Comparison of ENCODE assay signal across 11 cellular contexts in the genomic region with DNA sequence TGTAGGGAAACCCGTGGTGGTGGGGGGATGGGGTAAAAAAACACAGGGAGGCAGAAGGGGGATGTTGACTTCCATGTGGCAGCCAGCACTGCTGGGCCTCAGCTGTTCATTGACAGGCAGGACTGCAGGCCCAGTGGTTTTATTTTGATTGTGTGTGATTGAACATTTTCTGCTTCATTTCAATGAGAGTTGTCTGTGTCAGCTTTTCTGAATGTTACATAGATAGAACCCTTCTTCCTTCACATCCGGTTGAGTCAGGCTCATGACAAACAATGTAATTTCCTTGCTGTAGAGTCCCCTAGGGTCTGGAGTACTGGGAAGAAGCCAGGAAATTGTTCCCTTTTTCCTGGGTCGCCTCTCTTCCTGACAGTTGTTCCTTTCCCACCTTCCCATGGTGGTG. TPM values are rescaled to one million over a fixed set of nuclear protein-coding genes. Genes with fewer than 3 reads are reported as not detected.
A peak's percentile ranks its signal among the peaks of the same experiment; 100 is the strongest.
DNase-seq lines count a peak whose midpoint lies in the region; ATAC-seq, FAIRE-seq and TF ChIP-seq lines count a peak whose summit lies in the region.
"Had no signal": no experiment of that assay in that cellular context is flagged by ENCODE, and none has a peak within 500 bp of the region (broad histone marks: within the 10 kb centered on the region; RNA-seq: fewer than 3 reads in every experiment).

No MANE protein-coding gene starts in this region.

- TF ChIP-seq RAD21 in A549 (conservative IDR thresholded peaks at IDR 0.05 in 1 of 2, IDR thresholded peaks at IDR 0.05 in 1 of 2): no peak

- peak overlapping the region in 1 of 2 experiments; percentile 48; a peak in 2 of 6 replicates for H3K27ac ChIP-seq in A549
- H3K27ac ChIP-seq in CD8-positive, alpha-beta memory T cell (ENCODE audit: low read depth, low read length): no peak overlapping the region
- H3K27ac ChIP-seq: lower lobe of right lung had no signal

- no peak for TF ChIP-seq POLR2A in A549 (IDR thresholded peaks at IDR 0.05; ENCODE audit: low read length)

- H3K4me2 ChIP-seq in A549: peak overlapping the region; percentile 31

- H3K4me3 Mint-ChIP-seq in CD8-positive, alpha-beta memory T cell: no peak overlapping the region

- H3K9ac ChIP-seq in adipocyte (ENCODE audit: low read length): peak overlapping the region; percentile 12

- peak overlapping the region in 1 of 8 donors; percentile 72 for H3K27ac Mint-ChIP-seq in CD8-positive, alpha-beta memory T cell

- CTCF ChIA-PET in A549 (lab: Yijun Ruan, JAX): interaction anchor here (1.1 to 2.8 kb wide), 5 partner anchors 10 to 65 kb away, joined by 3 to 10 read pairs (median 7); no protein-coding TSS in a partner anchor
- CTCF ChIA-PET in CD8-positive, alpha-beta memory T cell (lab: Charles Lee): no interaction called here

- H3K27me3 ChIP-seq in adipocyte (replicated peaks; ENCODE audit: control insufficient read depth, insufficient read depth, low read length): peaks cover 3% of the 10 kb centered on the region
- H3K27me3 ChIP-seq in CD8-positive, alpha-beta memory T cell (ENCODE audit: insufficient read depth, low read length, poor library complexity, severe bottlenecking): peaks cover 4% of the 10 kb centered on the region
- H3K27me3 ChIP-seq: tibial nerve had no signal

- no peaks in the 10 kb centered on the region for H3K9me3 ChIP-seq in A549
- no peaks in the 10 kb centered on the region for H3K9me3 ChIP-seq in adipocyte (ENCODE audit: control insufficient read depth, low read length)
- no peaks in the 10 kb centered on the region for H3K9me3 ChIP-seq in CD8-positive, alpha-beta memory T cell (ENCODE audit: low read length)
- H3K9me3 ChIP-seq: lower lobe of right lung, tibial nerve had no signal

- no peaks in the 10 kb centered on the region for H3K9me3 Mint-ChIP-seq in CD8-positive, alpha-beta memory T cell

- H3K4me1 ChIP-seq in A549 (peaks cover 15% of the 10 kb centered on the region; the same call in 2 of the 3 replicates), adipocyte (ENCODE audit: control insufficient read depth, insufficient read depth, low read length) (peaks cover 3% of the 10 kb centered on the region)
- no peaks in the 10 kb centered on the region for H3K4me1 ChIP-seq in CD8-positive, alpha-beta memory T cell (ENCODE audit: insufficient read depth, low read length)
- H3K4me1 ChIP-seq: lower lobe of right lung had no signal

- H3K36me3 ChIP-seq in adipocyte (ENCODE audit: control insufficient read depth, insufficient read depth, low read length, severe bottlenecking): no peaks in the 10 kb centered on the region
- no peaks in the 10 kb centered on the region for H3K36me3 ChIP-seq in CD8-positive, alpha-beta memory T cell (ENCODE audit: insufficient read depth, low read length)
- H3K36me3 ChIP-seq: lower lobe of right lung, tibial nerve had no signal

- no peak for TF ChIP-seq CTCF in A549 (IDR thresholded peaks at IDR 0.05)

- no peak for TF ChIP-seq EP300 in A549 (IDR thresholded peaks at IDR 0.05)

- H3K27me3 Mint-ChIP-seq in CD8-positive, alpha-beta memory T cell: peaks cover 5 to 11% of the 10 kb centered on the region in 2 donors

- FAIRE-seq in A549 (lab: Jason Lieb, UNC): no peak
- FAIRE-seq: TTC549 had no signal

- DNase-seq in A549 (ENCODE audit: low read depth in 1 of 2, low spot score in 1 of 2): no peak
- DNase-seq in HCEC 1CT: peak; percentile 45
- DNase-seq in adipocyte (ENCODE audit: low read depth): peak; percentile 19
- peak; percentile 55 for DNase-seq in hepatic stellate cell (ENCODE audit: low spot score)
- no peak for DNase-seq in CD8-positive, alpha-beta memory T cell
- DNase-seq: lower lobe of right lung had no signal

- POLR2A ChIA-PET in A549 (lab: Yijun Ruan, JAX): no interaction called here
- POLR2A ChIA-PET in CD8-positive, alpha-beta memory T cell (lab: Charles Lee): no interaction called here

- peak; percentile 37 to 40; a peak in 2 of 6 replicates for ATAC-seq in A549
- no peak for ATAC-seq in GM21576 (IDR thresholded peaks at IDR 0.05; ENCODE audit: unreplicated experiment)
- ATAC-seq in HG02884 (IDR thresholded peaks at IDR 0.05; ENCODE audit: unreplicated experiment): no peak
- no peak for ATAC-seq in HG03571 (IDR thresholded peaks at IDR 0.05; ENCODE audit: unreplicated experiment)
- ATAC-seq: lower lobe of right lung had no signal

- 25% methylated on average over 3 of the region's 3 CpGs for WGBS in A549 (ENCODE audit: missing lambda C conversion rate)

- no peaks in the 10 kb centered on the region for H3K4me1 Mint-ChIP-seq in CD8-positive, alpha-beta memory T cell

- no peaks in the 10 kb centered on the region for H3K36me3 Mint-ChIP-seq in CD8-positive, alpha-beta memory T cell

- H3K4me3 ChIP-seq in A549: no peak overlapping the region
- no peak overlapping the region for H3K4me3 ChIP-seq in adipocyte (ENCODE audit: low read length)
- H3K4me3 ChIP-seq in CD8-positive, alpha-beta memory T cell (ENCODE audit: low read length): no peak overlapping the region
- H3K4me3 ChIP-seq: lower lobe of right lung, tibial nerve had no signal

TF ChIP-seq in A549, 52 proteins besides CTCF, POLR2A, EP300 and RAD21:
- TF ChIP-seq CEBPB (IDR thresholded peaks at IDR 0.05): no peak
- peak; percentile 37 for TF ChIP-seq MAFK (IDR thresholded peaks at IDR 0.05; ENCODE audit: partially characterized antibody)

RNA-seq across cellular contexts. Expression of a gene that starts 8.2 kb away (rescaled TPM):
- polyA plus RNA-seq in A549 (2011; rRNA removed) (8.8 and 9.3 TPM in 2 replicates), A549 (2017; fragmentation: RNase III; extraction: RNeasy Plus Mini Kit Qiagen cat#74134 plus additional on column Dnase treatment) (12.2 to 13.7 TPM (median 13.0 TPM) in 3 replicates)
- 13.0 and 19.3 TPM in 2 replicates for polyA plus RNA-seq in A549 (2012; cell fraction: cytosol; rRNA removed)
- polyA plus RNA-seq in A549 (2012; cell fraction: nucleus; rRNA removed): 11.3 and 14.5 TPM in 2 replicates
- polyA minus RNA-seq in A549 (2011; rRNA and poly(A)+ RNA removed): 6.7 and 7.0 TPM in 2 replicates
- total RNA-seq in CD8-positive, alpha-beta memory T cell: 1 to 10 TPM; 6.1 to 7.4 TPM
- polyA plus RNA-seq in CD8-positive, alpha-beta memory T cell: 2.5 TPM

RNA-seq across cellular contexts. Expression of a gene that starts 26.9 kb away (rescaled TPM):
- polyA plus RNA-seq in A549 (2011; rRNA removed) (328 and 391 TPM in 2 replicates), A549 (2017; fragmentation: RNase III; extraction: RNeasy Plus Mini Kit Qiagen cat#74134 plus additional on column Dnase treatment) (478 to 481 TPM (median 481 TPM) in 3 replicates)
- 388 and 399 TPM in 2 replicates for polyA plus RNA-seq in A549 (2012; cell fraction: cytosol; rRNA removed)
- polyA plus RNA-seq in A549 (2012; cell fraction: nucleus; rRNA removed): 232 and 279 TPM in 2 replicates
- 63.2 and 69.8 TPM in 2 replicates for polyA minus RNA-seq in A549 (2011; rRNA and poly(A)+ RNA removed)
- total RNA-seq in CD8-positive, alpha-beta memory T cell: 100 to 1,000 TPM; 326 to 362 TPM
- polyA plus RNA-seq in CD8-positive, alpha-beta memory T cell: 351 TPM

RNA-seq across cellular contexts. Expression of a gene that starts 30.6 kb away (rescaled TPM):
- polyA plus RNA-seq in A549 (2011; rRNA removed) (10.5 and 11.8 TPM in 2 replicates), A549 (2017; fragmentation: RNase III; extraction: RNeasy Plus Mini Kit Qiagen cat#74134 plus additional on column Dnase treatment) (13.7 to 16.2 TPM (median 15.0 TPM) in 3 replicates)
- polyA plus RNA-seq in A549 (2012; cell fraction: cytosol; rRNA removed): 11.2 and 15.3 TPM in 2 replicates
- 18.2 and 23.6 TPM in 2 replicates for polyA plus RNA-seq in A549 (2012; cell fraction: nucleus; rRNA removed)
- 14.0 and 17.4 TPM in 2 replicates for polyA minus RNA-seq in A549 (2011; rRNA and poly(A)+ RNA removed)
- 1 to 10 TPM in 1 of 2 experiments, under 1 TPM in 1; 0.74 to 1.1 TPM for total RNA-seq in CD8-positive, alpha-beta memory T cell
- 0.16 TPM for polyA plus RNA-seq in CD8-positive, alpha-beta memory T cell

RNA-seq across cellular contexts. Expression of a gene that starts 58.1 kb away (rescaled TPM):
- polyA plus RNA-seq in A549 (2011; rRNA removed) (46.2 and 65.3 TPM in 2 replicates), A549 (2017; fragmentation: RNase III; extraction: RNeasy Plus Mini Kit Qiagen cat#74134 plus additional on column Dnase treatment) (29.9 to 36.9 TPM (median 31.3 TPM) in 3 replicates)
- 38.6 and 40.8 TPM in 2 replicates for polyA plus RNA-seq in A549 (2012; cell fraction: cytosol; rRNA removed)
- polyA plus RNA-seq in A549 (2012; cell fraction: nucleus; rRNA removed): 96.5 and 128 TPM in 2 replicates
- 42.7 and 47.2 TPM in 2 replicates for polyA minus RNA-seq in A549 (2011; rRNA and poly(A)+ RNA removed)
- total RNA-seq in CD8-positive, alpha-beta memory T cell: 10 to 100 TPM; 45.0 to 47.7 TPM
- polyA plus RNA-seq in CD8-positive, alpha-beta memory T cell: 32.3 TPM

RNA-seq across cellular contexts. Expression of a gene that starts 58.6 kb away (rescaled TPM):
- polyA plus RNA-seq in A549 (2011; rRNA removed) (14.5 and 18.2 TPM in 2 replicates), A549 (2017; fragmentation: RNase III; extraction: RNeasy Plus Mini Kit Qiagen cat#74134 plus additional on column Dnase treatment) (18.5 to 19.9 TPM (median 19.9 TPM) in 3 replicates)
- 43.2 and 51.2 TPM in 2 replicates for polyA plus RNA-seq in A549 (2012; cell fraction: cytosol; rRNA removed)
- polyA plus RNA-seq in A549 (2012; cell fraction: nucleus; rRNA removed): 63.8 and 66.7 TPM in 2 replicates
- 19.5 and 21.4 TPM in 2 replicates for polyA minus RNA-seq in A549 (2011; rRNA and poly(A)+ RNA removed)
- 10 to 100 TPM; 35.5 to 39.2 TPM for total RNA-seq in CD8-positive, alpha-beta memory T cell
- 12.8 TPM for polyA plus RNA-seq in CD8-positive, alpha-beta memory T cell

Comparison
In these comparisons a context has a peak if more than half of its experiments do, and no peak if none do; other contexts are left out.
1. ATAC-seq: peak in A549 (2 of 2); none in GM21576 (single experiment), HG02884 (single experiment) and HG03571 (single experiment).
2. DNase-seq: peak in HCEC 1CT (single experiment), adipocyte (single experiment) and hepatic stellate cell (single experiment); none in A549 (0 of 2) and CD8-positive, alpha-beta memory T cell (0 of 5).